In the genomic region with DNA sequence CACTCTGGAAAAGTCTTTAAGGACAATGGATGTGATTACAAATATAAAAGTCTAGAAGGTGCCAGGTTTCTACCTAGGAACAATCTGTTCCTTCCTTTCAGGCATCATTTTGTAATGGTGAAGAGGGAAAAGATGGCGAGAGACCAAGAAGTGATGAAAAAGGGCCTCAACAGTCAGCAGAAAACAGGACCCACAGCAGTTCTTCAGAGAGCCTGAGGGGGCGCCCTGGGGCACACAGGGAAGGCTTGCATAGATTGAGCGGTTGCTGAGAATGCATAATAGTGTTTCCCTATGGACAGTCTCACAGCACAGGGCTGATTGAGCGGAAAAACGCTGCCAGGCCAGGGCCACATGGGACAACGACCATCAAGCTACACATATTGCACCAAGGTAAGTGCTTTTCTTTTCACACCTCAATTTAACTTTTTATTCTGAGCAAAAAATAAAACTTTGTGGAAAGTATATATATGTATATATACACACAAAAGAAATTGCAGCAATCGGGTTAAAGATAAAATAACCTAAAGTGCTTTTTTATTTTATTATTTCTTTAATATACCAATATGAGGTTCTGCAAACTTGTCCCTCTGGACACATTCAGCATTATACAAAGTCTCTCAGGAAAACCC, we compare ENCODE assay signal across 8 cellular contexts. TPM values are rescaled to one million over a fixed set of nuclear protein-coding genes. Genes with fewer than 3 reads are reported as not detected.
DNase-seq lines count a peak whose midpoint lies in the region; ATAC-seq, FAIRE-seq and TF ChIP-seq lines count a peak whose summit lies in the region.

No MANE protein-coding gene starts in this region.

- no peaks in the 10 kb centered on the region for H3K9me3 Mint-ChIP-seq in activated naive CD4-positive, alpha-beta T cell treated with anti-CD3 and anti-CD28 coated beads, Interleukin-2, amount 50 U/mL, for 24 hours

- DNase-seq in GM12892 (ENCODE audit: insufficient read length): no peak
- peak; percentile 70 for DNase-seq in NCI-H1105 (lab: John Stamatoyannopoulos, UW)
- DNase-seq in SKM-1 treated with dmso at 0.1 percent for 144 hours (lab: John Stamatoyannopoulos, UW; ENCODE audit: unreplicated experiment): peak; percentile 81
- peak in 41 of 42 donors; percentile 43 to 88 (median 70) for DNase-seq in head of caudate nucleus
- peak; percentile 75 to 83 for DNase-seq in psoas muscle

- peak in 3 of 4 donors; percentile 28 to 53 (median 39) for ATAC-seq in psoas muscle
- no peak for ATAC-seq in GM18873 (IDR thresholded peaks at IDR 0.05; ENCODE audit: low FRiP score, unreplicated experiment)
- ATAC-seq in HG03442 (IDR thresholded peaks at IDR 0.05; ENCODE audit: unreplicated experiment): no peak

- H3K27me3 Mint-ChIP-seq in activated naive CD4-positive, alpha-beta T cell treated with anti-CD3 and anti-CD28 coated beads, Interleukin-2, amount 50 U/mL, for 24 hours: no peaks in the 10 kb centered on the region

- peak overlapping the region; percentile 46 for H3K27ac Mint-ChIP-seq in activated naive CD4-positive, alpha-beta T cell treated with anti-CD3 and anti-CD28 coated beads, Interleukin-2, amount 50 U/mL, for 24 hours

- TF ChIP-seq POLR2A in GM12892 (IDR thresholded peaks at IDR 0.05; ENCODE audit: low read depth, low read length): no peak

- H3K4me3 ChIP-seq in psoas muscle: no peak overlapping the region

- WGBS in psoas muscle, 3 donors: 45 to 49% (median 46%) methylated on average over 7 of the region's 7 CpGs

- H3K4me3 Mint-ChIP-seq in activated naive CD4-positive, alpha-beta T cell treated with anti-CD3 and anti-CD28 coated beads, Interleukin-2, amount 50 U/mL, for 24 hours: peak overlapping the region; percentile 19

- peak; percentile 81 for FAIRE-seq in GM12892 (lab: Jason Lieb, UNC)

- H3K4me1 Mint-ChIP-seq in activated naive CD4-positive, alpha-beta T cell treated with anti-CD3 and anti-CD28 coated beads, Interleukin-2, amount 50 U/mL, for 24 hours: peaks cover 30% of the 10 kb centered on the region

- H3K36me3 ChIP-seq in psoas muscle (ENCODE audit: insufficient read depth in 1 of 2, low read depth in 1 of 2): peaks cover 0 to 32% of the 10 kb centered on the region in 2 donors

- no peaks in the 10 kb centered on the region for H3K9me3 ChIP-seq in psoas muscle

- peaks cover 4% of the 10 kb centered on the region for H3K36me3 Mint-ChIP-seq in activated naive CD4-positive, alpha-beta T cell treated with anti-CD3 and anti-CD28 coated beads, Interleukin-2, amount 50 U/mL, for 24 hours

- H3K27me3 ChIP-seq in psoas muscle (ENCODE audit: insufficient read depth in 3 of 3, low read length in 2 of 3): no peaks in the 10 kb centered on the region

- intact Hi-C loops in head of caudate nucleus (cut with DNase I) (no loop called here), psoas muscle (cut with DNase I) (no loop called here)

- H3K4me1 ChIP-seq in psoas muscle: peaks cover 19% of the 10 kb centered on the region

- H3K27ac ChIP-seq in psoas muscle: no peak overlapping the region

- TF ChIP-seq CTCF in psoas muscle (IDR thresholded peaks at IDR 0.05): peak; percentile 75

RNA-seq across cellular contexts. Expression of gene YRDC, which starts 3.1 kb away (rescaled TPM):
- 31.7 TPM for polyA plus RNA-seq in GM12892 (2012; ENCODE audit: missing spikeins)
- total RNA-seq in psoas muscle: 10 to 100 TPM in 2 of 4 donors, 1 to 10 TPM in 2; 3.4 to 12.5 (median 10.2) TPM
- polyA plus RNA-seq in psoas muscle: 10 to 100 TPM; 11.3 to 36.0 (median 13.4) TPM

RNA-seq across cellular contexts. Expression of gene C1orf122, which starts 3.6 kb away (rescaled TPM):
- polyA plus RNA-seq in GM12892 (2012; ENCODE audit: missing spikeins): 11.1 TPM
- 10 to 100 TPM; 26.6 to 32.1 (median 28.1) TPM for total RNA-seq in psoas muscle
- polyA plus RNA-seq in psoas muscle: 100 to 1,000 TPM in 1 of 3 donors, 10 to 100 TPM in 2; 52.2 to 109 (median 73.6) TPM

RNA-seq across cellular contexts. Expression of gene MANEAL, which starts 17.5 kb away (rescaled TPM):
- polyA plus RNA-seq in GM12892 (2012; ENCODE audit: missing spikeins): 12.0 TPM
- 1 to 10 TPM; 2.1 to 3.4 (median 2.7) TPM for total RNA-seq in psoas muscle
- polyA plus RNA-seq in psoas muscle: 1 to 10 TPM; 3.7 to 4.3 (median 4.0) TPM

RNA-seq across cellular contexts. Expression of gene EPHA10, which starts 46.2 kb away (rescaled TPM):
- polyA plus RNA-seq in GM12892 (2012; ENCODE audit: missing spikeins): 0.17 TPM
- not detected for total RNA-seq in psoas muscle
- under 1 TPM in 1 of 3 donors, not detected in 2; 0.05 TPM for polyA plus RNA-seq in psoas muscle

RNA-seq across cellular contexts. Expression of gene MTF1, which starts 48.3 kb away (rescaled TPM):
- polyA plus RNA-seq in GM12892 (2012; ENCODE audit: missing spikeins): 6.1 TPM
- total RNA-seq in psoas muscle: 10 to 100 TPM; 13.3 to 18.8 (median 14.0) TPM
- polyA plus RNA-seq in psoas muscle: 10 to 100 TPM in 1 of 3 donors, 1 to 10 TPM in 2; 3.1 to 20.2 (median 6.0) TPM

Comparison
In these comparisons a context has a peak if more than half of its experiments do, and no peak if none do; other contexts are left out.
1. ATAC-seq: peak in psoas muscle (3 of 4); none in GM18873 (single experiment) and HG03442 (single experiment).